ENCODE assay signal across 22 cellular contexts in the genomic region with DNA sequence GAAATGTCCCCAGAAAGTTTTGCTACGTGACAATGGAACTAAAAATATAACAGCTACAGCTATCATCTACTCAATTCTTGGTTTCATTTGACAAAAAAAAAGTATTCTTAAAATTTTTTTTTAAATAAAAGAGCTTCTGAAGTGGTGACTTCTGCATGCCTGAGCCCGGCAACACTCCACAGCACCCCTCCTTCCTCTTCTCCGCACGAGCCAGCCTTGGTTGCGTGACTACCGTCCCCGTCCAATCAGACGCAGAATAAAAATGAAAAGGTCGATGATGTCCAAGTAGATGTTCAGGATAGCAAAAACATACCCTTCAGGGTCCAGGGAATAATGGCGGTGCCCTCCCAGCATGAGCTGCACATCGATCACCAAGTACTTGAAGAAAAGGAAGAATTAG.
"Had no signal": no experiment of that assay in that cellular context is flagged by ENCODE, and none has a peak within 500 bp of the region (broad histone marks: within the 10 kb centered on the region; RNA-seq: fewer than 3 reads in every experiment).

No MANE protein-coding gene starts in this region.

- FAIRE-seq: HTR-8/SVneo, RCC 7860 had no signal

- ATAC-seq: T-cell had no signal

- H3K4me2 ChIP-seq: SK-N-SH had no signal

- H3K9ac ChIP-seq: SK-N-SH had no signal

- H3K27ac ChIP-seq: HL-60, RWPE1 had no signal

- H3K36me3 ChIP-seq: MG63 had no signal

- H3K27me3 ChIP-seq: MG63 had no signal

- H3K9me3 ChIP-seq: MG63, SK-N-SH had no signal

- H3K4me3 ChIP-seq: MG63 had no signal

- DNase-seq: Karpas-422, KG1, MG63, NCI-H1092, NCI-H1436 treated with DMSO at 0.1 percent for 48 hours, NCI-H1694, NCI-H187 treated with DMSO at 0.1 percent for 48 hours, NCI-H2029 treated with DMSO at 0.1 percent for 48 hours, NCI-H2171 treated with DMSO at 0.1 percent for 48 hours, NCI-H226, NCI-H446 treated with DMSO at 0.1 percent for 48 hours, NCI-H510A treated with DMSO at 0.1 percent for 48 hours, NCI-H526, NCI-H748 treated with DMSO at 0.1 percent for 48 hours, SHP77, SK-N-SH, SW 1271, T-cell had no signal
